8 cellular contexts compared by ENCODE assay signal in genomic region chr14:49971156-49972141, GRCh38.
A peak's percentile ranks its signal among the peaks of the same experiment; 100 is the strongest.
DNase-seq lines count a peak whose midpoint lies in the region; ATAC-seq and FAIRE-seq lines count a peak whose summit lies in the region.

No MANE protein-coding gene starts in this region.

- DNase-seq in effector memory CD4-positive, alpha-beta T cell, result peak in 2 of 3 donors; percentile 17 to 20
- DNase-seq in pons (ENCODE audit: low spot score) (peak; percentile 71), NCI-H510A (lab: John Stamatoyannopoulos, UW) (no peak), posterior vena cava (ENCODE audit: low spot score) (no peak)

- peak; percentile 89 for ATAC-seq in GM21390 (IDR thresholded peaks at IDR 0.05; ENCODE audit: unreplicated experiment)
- ATAC-seq in HG03571 (IDR thresholded peaks at IDR 0.05; ENCODE audit: unreplicated experiment), result peak; percentile 93

- no peaks in the 10 kb centered on the region for H3K36me3 ChIP-seq in effector memory CD4-positive, alpha-beta T cell (ENCODE audit: control insufficient read depth, insufficient read depth, low read length)

- peak overlapping the region; percentile 73 for H3K27ac ChIP-seq in effector memory CD4-positive, alpha-beta T cell (ENCODE audit: insufficient read depth, low read length, poor library complexity, severe bottlenecking)

- no peaks in the 10 kb centered on the region for H3K9me3 ChIP-seq in effector memory CD4-positive, alpha-beta T cell (ENCODE audit: control insufficient read depth, low read length)

- peak overlapping the region; percentile 72; the same call in 1 of the 2 replicates for H3K4me3 ChIP-seq in GM08714 (ENCODE audit: low read length)
- peak overlapping the region; percentile 22 for H3K4me3 ChIP-seq in effector memory CD4-positive, alpha-beta T cell (ENCODE audit: insufficient read depth, low read depth, low read length, poor library complexity, severe bottlenecking)

- peaks cover 41% of the 10 kb centered on the region for H3K4me1 ChIP-seq in effector memory CD4-positive, alpha-beta T cell (ENCODE audit: control insufficient read depth, insufficient read depth, low read length, poor library complexity, severe bottlenecking)

- intact Hi-C loops in posterior vena cava (cut with DNase I), result no loop called here

- FAIRE-seq in TTC549 (lab: Jason Lieb, UNC), result peak; percentile 93

- H3K27me3 ChIP-seq in effector memory CD4-positive, alpha-beta T cell (replicated peaks; ENCODE audit: control insufficient read depth, insufficient read depth, low read length, poor library complexity, severe bottlenecking), result no peaks in the 10 kb centered on the region

Comparison
In these comparisons a context has a peak if more than half of its experiments do, and no peak if none do; other contexts are left out.
1. DNase-seq: peak in effector memory CD4-positive, alpha-beta T cell (2 of 3) and pons (single experiment); none in NCI-H510A (single experiment) and posterior vena cava (single experiment).